ENCODE assay signal across 7 cellular contexts in genomic region chr2:74421248-74421870, GRCh38. TPM values are rescaled to one million over a fixed set of nuclear protein-coding genes. Genes with fewer than 3 reads are reported as not detected.
DNase-seq lines count a peak whose midpoint lies in the region; ATAC-seq and TF ChIP-seq lines count a peak whose summit lies in the region.

Gene C2orf81, minus strand, starts transcription at chr2:74421619. Its CDS starts 59 bp downstream, at chr2:74421560.
Gene WDR54, plus strand, starts transcription at chr2:74421730. Its CDS starts 424 bp downstream, at chr2:74422154.

- peak; percentile 89 to 92 for DNase-seq in NCI-H1930 (lab: John Stamatoyannopoulos, UW)
- peak; percentile 86 for DNase-seq in T-helper 22 cell (ENCODE audit: low read depth)
- DNase-seq in astrocyte of the cerebellum (ENCODE audit: low read depth): no peak
- peak in 44 of 51 donors; percentile 11 to 84 (median 67) for DNase-seq in hypothalamus (lab: John Stamatoyannopoulos, UW)
- DNase-seq in sciatic nerve (ENCODE audit: low spot score): peak; percentile 89

- peak; percentile 67 for ATAC-seq in GM18508 (IDR thresholded peaks at IDR 0.05; ENCODE audit: insufficient read depth, unreplicated experiment)
- ATAC-seq in HG02973 (IDR thresholded peaks at IDR 0.05; ENCODE audit: unreplicated experiment): peak; percentile 83
- ATAC-seq in sciatic nerve: peak; percentile 94

- in situ Hi-C loops in astrocyte of the cerebellum (cut with HindIII; ENCODE audit: low sequenced_read_pairs): no loop called here

- peak within 1 kb of the TSS; percentile 86 for H3K4me3 ChIP-seq in astrocyte of the cerebellum (ENCODE audit: low read depth, low read length)

- intact Hi-C loops in sciatic nerve (cut with DNase I): no loop called here

- no peak for TF ChIP-seq CTCF in astrocyte of the cerebellum (IDR thresholded peaks at IDR 0.05; ENCODE audit: low read depth, low read length, missing control alignments)

RNA-seq across cellular contexts. Expression of gene C2orf81, which starts in this region (rescaled TPM):
- 4.4 TPM for total RNA-seq in sciatic nerve

RNA-seq across cellular contexts. Expression of gene WDR54, which starts in this region (rescaled TPM):
- total RNA-seq in sciatic nerve: 14.0 TPM
